8 cellular contexts compared by ENCODE assay signal in the genomic region with DNA sequence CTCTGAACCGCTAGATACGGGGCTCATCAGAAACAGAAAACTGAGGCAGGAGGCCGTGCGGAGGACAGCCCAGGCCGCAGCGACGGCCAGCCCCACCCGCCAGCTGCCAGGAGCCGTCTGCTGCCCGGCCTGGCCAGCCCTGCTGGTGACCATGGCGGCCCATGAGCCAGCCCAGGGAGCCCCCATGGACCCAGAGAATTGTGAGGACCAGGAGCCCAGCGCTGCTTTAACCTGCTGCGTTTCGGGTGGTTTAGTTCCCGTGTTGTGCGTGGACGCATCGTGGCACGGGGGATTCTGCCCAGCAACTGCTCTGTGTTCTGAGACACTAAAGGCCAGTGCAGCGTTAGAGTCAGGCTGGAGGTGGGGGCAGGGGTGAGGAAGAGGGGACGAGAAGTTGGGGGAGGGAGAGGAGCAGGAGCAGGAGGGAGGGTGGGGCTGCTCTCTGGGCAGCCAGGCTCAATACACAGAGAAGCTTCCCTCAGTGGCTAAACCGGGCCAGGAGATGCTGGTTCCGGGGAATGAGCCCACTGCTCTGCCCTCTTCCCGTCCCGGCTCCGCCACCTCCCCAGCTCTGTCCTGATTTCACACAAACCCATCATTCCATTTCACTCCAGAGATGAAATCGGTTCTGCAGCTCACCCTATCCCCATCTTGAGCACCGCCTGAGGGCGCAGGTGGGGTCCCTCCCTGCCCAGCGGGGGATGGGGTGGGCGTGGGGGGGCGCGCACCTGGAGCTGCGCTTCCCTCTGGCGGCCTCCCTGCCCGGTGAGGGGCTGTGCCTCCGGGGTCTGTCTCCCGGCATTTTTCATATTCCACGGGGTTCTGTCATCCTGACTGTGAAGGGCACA.
DNase-seq lines count a peak whose midpoint lies in the region; ATAC-seq and TF ChIP-seq lines count a peak whose summit lies in the region.

No MANE protein-coding gene starts in this region.

- DNase-seq in GM12865 (ENCODE audit: low read depth) = no peak
- DNase-seq in foreskin fibroblast = no peak
- no peak for DNase-seq in retinal pigment epithelial cell (ENCODE audit: low read depth)
- no peak for DNase-seq in DMS153 (lab: John Stamatoyannopoulos, UW)
- DNase-seq in NOMO-1 (lab: John Stamatoyannopoulos, UW; ENCODE audit: unreplicated experiment in 2 of 2) = no peak
- no peak for DNase-seq in stimulated activated CD4-positive, alpha-beta T cell treated with anti-CD3 and anti-CD28 coated beads, Interleukin-4, amount 100 ng/mL, for 24 hours

- no peak for ATAC-seq in HG02981 (IDR thresholded peaks at IDR 0.05; ENCODE audit: unreplicated experiment)

- peak overlapping the region; percentile 58 for H3K4me3 ChIP-seq in GM12865 (ENCODE audit: low read depth, low read length)
- peak overlapping the region; percentile 58 for H3K4me3 ChIP-seq in foreskin fibroblast (ENCODE audit: low read depth in 1 of 2, low read length in 2 of 2)
- peak overlapping the region; percentile 53 for H3K4me3 ChIP-seq in retinal pigment epithelial cell (ENCODE audit: low read length)

- peak overlapping the region; percentile 83 for H3K27ac ChIP-seq in VCaP

- no peak for TF ChIP-seq CTCF in GM12865 (IDR thresholded peaks at IDR 0.05; ENCODE audit: insufficient read depth, low read depth, low read length, missing control alignments)
- TF ChIP-seq CTCF in VCaP (conservative IDR thresholded peaks at IDR 0.05) = no peak
- no peak for TF ChIP-seq CTCF in foreskin fibroblast (IDR thresholded peaks at IDR 0.05; ENCODE audit: low read depth, low read length)
- no peak for TF ChIP-seq CTCF in retinal pigment epithelial cell (conservative IDR thresholded peaks at IDR 0.05; ENCODE audit: low read depth, low read length)
